ENCODE assay signal across 14 cellular contexts in the genomic region with DNA sequence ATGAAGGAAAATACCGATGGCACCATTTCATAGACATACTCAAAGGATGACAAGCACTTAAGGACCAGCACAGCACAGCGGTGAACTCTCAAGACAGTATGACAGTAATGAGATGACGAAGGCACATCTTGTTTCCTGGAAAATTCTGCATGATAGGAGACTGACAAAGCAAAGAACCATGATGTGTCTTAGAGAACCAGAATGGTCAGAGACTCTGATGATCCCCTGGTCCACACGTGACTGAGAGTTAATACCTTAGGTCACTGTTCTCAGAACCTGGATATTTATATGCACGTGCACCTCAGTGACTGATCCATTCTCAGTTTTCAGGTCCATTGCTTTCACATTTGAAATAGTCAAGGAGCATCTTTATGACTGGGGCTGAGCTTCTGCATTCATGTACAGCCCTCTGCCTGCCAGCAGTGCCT. TPM values are rescaled to one million over a fixed set of nuclear protein-coding genes. Genes with fewer than 3 reads are reported as not detected.
DNase-seq lines count a peak whose midpoint lies in the region; ATAC-seq and TF ChIP-seq lines count a peak whose summit lies in the region.
"Had no signal": no experiment of that assay in that cellular context is flagged by ENCODE, and none has a peak within 500 bp of the region (broad histone marks: within the 10 kb centered on the region; RNA-seq: fewer than 3 reads in every experiment).

No MANE protein-coding gene starts in this region.

- H3K4me3 Mint-ChIP-seq in natural killer cell (peak overlapping the region; percentile 4), WTC11 (no peak overlapping the region)
- H3K4me3 Mint-ChIP-seq: neural progenitor cell had no signal

- H3K27me3 ChIP-seq in ovary: no peaks in the 10 kb centered on the region
- H3K27me3 ChIP-seq: neural progenitor cell had no signal

- H3K4me1 Mint-ChIP-seq in natural killer cell (peaks cover 44 to 50% of the 10 kb centered on the region in 2 donors), WTC11 (0 out of 2 replicates have a peak, but pooled peaks cover 5% of the 10 kb centered on the region)
- H3K4me1 Mint-ChIP-seq: neural progenitor cell had no signal

- DNase-seq in natural killer cell (no peak), ovary (no peak), WTC11 (ENCODE audit: low spot score) (no peak)
- DNase-seq: DMS 273 treated with DMSO at 0.1 percent for 48 hours; Karpas-422; NCI-H226; stimulated activated CD4-positive, alpha-beta T cell treated with anti-CD3 and anti-CD28 coated beads, Interleukin-15, amount 100 ng/mL, for 24 hours had no signal

- ATAC-seq in GM18907 (IDR thresholded peaks at IDR 0.05; ENCODE audit: unreplicated experiment) (peak; percentile 40), GM21619 (IDR thresholded peaks at IDR 0.05; ENCODE audit: unreplicated experiment) (peak; percentile 48), HG03565 (IDR thresholded peaks at IDR 0.05; ENCODE audit: unreplicated experiment) (peak; percentile 34), natural killer cell (no peak), SK-N-SH treated with all-trans-retinoic acid at 6 μM for 48 hours (no peak), WTC11 (no peak)
- ATAC-seq: Right ventricle myocardium inferior had no signal

- peak overlapping the region; percentile 97 to 98 for H3K27ac Mint-ChIP-seq in natural killer cell
- H3K27ac Mint-ChIP-seq in WTC11: no peak overlapping the region
- H3K27ac Mint-ChIP-seq: neural progenitor cell had no signal

- TF ChIP-seq EP300 in ovary (IDR thresholded peaks at IDR 0.05): no peak

- no peaks in the 10 kb centered on the region for H3K36me3 ChIP-seq in ovary

- no peaks in the 10 kb centered on the region for H3K9me3 ChIP-seq in ovary

- no peak for TF ChIP-seq POLR2A in ovary (IDR thresholded peaks at IDR 0.05)

- no peaks in the 10 kb centered on the region for H3K4me1 ChIP-seq in ovary (ENCODE audit: insufficient read depth)
- H3K4me1 ChIP-seq: neural progenitor cell had no signal

- H3K9me3 Mint-ChIP-seq in natural killer cell (no peaks in the 10 kb centered on the region), WTC11 (no peaks in the 10 kb centered on the region)
- H3K9me3 Mint-ChIP-seq: neural progenitor cell had no signal

- no peak overlapping the region for H3K27ac ChIP-seq in ovary
- H3K27ac ChIP-seq: neural progenitor cell had no signal

- WGBS in ovary, 3 donors: 85 to 92% (median 90%) methylated on average over 5 of the region's 5 CpGs

- POLR2A ChIA-PET in WTC11 (lab: Charles Lee): no interaction called here

- H3K27me3 Mint-ChIP-seq in natural killer cell (ENCODE audit: low read depth in 2 of 2) (no peaks in the 10 kb centered on the region), WTC11 (ENCODE audit: low read depth) (no peaks in the 10 kb centered on the region)

- intact Hi-C loops in natural killer cell (cut with micrococcal nuclease): no loop called here
- intact Hi-C loops in ovary (cut with DNase I): no loop called here

- TF ChIP-seq CTCF in natural killer cell (IDR thresholded peaks at IDR 0.05) (no peak), ovary (IDR thresholded peaks at IDR 0.05) (no peak), WTC11 (IDR thresholded peaks at IDR 0.05) (no peak)

- no peak overlapping the region for H3K4me3 ChIP-seq in ovary
- H3K4me3 ChIP-seq: neural progenitor cell had no signal

- CTCF ChIA-PET in WTC11 (lab: Charles Lee): interaction anchor here (3.1 kb wide), 1 partner anchor 20 kb away, joined by 11 read pairs; no protein-coding TSS in a partner anchor

- H3K36me3 Mint-ChIP-seq in natural killer cell (no peaks in the 10 kb centered on the region), WTC11 (peaks cover 8% of the 10 kb centered on the region; the same call in 1 of the 2 replicates)

TF ChIP-seq in SK-N-SH treated with all-trans-retinoic acid at 6 μM for 48 hours, 23 proteins besides CTCF, POLR2A, EP300 and RAD21 (continues in another document):
- TF ChIP-seq ZNF8 (CRISPR knock-in tag; IDR thresholded peaks at IDR 0.05) (no peak), BACH2 (CRISPR knock-in tag; IDR thresholded peaks at IDR 0.05; ENCODE audit: borderline replicate concordance) (no peak), OSR1 (CRISPR knock-in tag; IDR thresholded peaks at IDR 0.05) (no peak), ZFP30 (CRISPR knock-in tag; IDR thresholded peaks at IDR 0.05) (no peak), ZNF70 (CRISPR knock-in tag; IDR thresholded peaks at IDR 0.05) (no peak)
- TF ChIP-seq, protein P1, sequence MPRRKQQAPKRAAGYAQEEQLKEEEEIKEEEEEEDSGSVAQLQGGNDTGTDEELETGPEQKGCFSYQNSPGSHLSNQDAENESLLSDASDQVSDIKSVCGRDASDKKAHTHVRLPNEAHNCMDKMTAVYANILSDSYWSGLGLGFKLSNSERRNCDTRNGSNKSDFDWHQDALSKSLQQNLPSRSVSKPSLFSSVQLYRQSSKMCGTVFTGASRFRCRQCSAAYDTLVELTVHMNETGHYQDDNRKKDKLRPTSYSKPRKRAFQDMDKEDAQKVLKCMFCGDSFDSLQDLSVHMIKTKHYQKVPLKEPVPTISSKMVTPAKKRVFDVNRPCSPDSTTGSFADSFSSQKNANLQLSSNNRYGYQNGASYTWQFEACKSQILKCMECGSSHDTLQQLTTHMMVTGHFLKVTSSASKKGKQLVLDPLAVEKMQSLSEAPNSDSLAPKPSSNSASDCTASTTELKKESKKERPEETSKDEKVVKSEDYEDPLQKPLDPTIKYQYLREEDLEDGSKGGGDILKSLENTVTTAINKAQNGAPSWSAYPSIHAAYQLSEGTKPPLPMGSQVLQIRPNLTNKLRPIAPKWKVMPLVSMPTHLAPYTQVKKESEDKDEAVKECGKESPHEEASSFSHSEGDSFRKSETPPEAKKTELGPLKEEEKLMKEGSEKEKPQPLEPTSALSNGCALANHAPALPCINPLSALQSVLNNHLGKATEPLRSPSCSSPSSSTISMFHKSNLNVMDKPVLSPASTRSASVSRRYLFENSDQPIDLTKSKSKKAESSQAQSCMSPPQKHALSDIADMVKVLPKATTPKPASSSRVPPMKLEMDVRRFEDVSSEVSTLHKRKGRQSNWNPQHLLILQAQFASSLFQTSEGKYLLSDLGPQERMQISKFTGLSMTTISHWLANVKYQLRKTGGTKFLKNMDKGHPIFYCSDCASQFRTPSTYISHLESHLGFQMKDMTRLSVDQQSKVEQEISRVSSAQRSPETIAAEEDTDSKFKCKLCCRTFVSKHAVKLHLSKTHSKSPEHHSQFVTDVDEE (CRISPR knock-in tag; IDR thresholded peaks at IDR 0.05): no peak

TF ChIP-seq in WTC11, 78 proteins besides CTCF, POLR2A, EP300 and RAD21 (continues in another document):
- no peak for TF ChIP-seq TEAD4 (CRISPR knock-in tag; IDR thresholded peaks at IDR 0.05)
- TF ChIP-seq, protein P2, sequence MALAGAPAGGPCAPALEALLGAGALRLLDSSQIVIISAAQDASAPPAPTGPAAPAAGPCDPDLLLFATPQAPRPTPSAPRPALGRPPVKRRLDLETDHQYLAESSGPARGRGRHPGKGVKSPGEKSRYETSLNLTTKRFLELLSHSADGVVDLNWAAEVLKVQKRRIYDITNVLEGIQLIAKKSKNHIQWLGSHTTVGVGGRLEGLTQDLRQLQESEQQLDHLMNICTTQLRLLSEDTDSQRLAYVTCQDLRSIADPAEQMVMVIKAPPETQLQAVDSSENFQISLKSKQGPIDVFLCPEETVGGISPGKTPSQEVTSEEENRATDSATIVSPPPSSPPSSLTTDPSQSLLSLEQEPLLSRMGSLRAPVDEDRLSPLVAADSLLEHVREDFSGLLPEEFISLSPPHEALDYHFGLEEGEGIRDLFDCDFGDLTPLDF (CRISPR knock-in tag; IDR thresholded peaks at IDR 0.05): no peak
- TF ChIP-seq FOXP1 (CRISPR knock-in tag; IDR thresholded peaks at IDR 0.05; ENCODE audit: borderline replicate concordance): no peak
- TF ChIP-seq, protein P3, sequence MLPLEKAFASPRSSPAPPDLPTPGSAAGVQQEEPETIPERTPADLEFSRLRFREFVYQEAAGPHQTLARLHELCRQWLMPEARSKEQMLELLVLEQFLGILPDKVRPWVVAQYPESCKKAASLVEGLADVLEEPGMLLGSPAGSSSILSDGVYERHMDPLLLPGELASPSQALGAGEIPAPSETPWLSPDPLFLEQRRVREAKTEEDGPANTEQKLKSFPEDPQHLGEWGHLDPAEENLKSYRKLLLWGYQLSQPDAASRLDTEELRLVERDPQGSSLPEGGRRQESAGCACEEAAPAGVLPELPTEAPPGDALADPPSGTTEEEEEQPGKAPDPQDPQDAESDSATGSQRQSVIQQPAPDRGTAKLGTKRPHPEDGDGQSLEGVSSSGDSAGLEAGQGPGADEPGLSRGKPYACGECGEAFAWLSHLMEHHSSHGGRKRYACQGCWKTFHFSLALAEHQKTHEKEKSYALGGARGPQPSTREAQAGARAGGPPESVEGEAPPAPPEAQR (CRISPR knock-in tag; IDR thresholded peaks at IDR 0.05): no peak
- no peak for TF ChIP-seq GTF2I (CRISPR knock-in tag; conservative IDR thresholded peaks at IDR 0.05)
- TF ChIP-seq ZBTB21 (CRISPR knock-in tag; IDR thresholded peaks at IDR 0.05; ENCODE audit: borderline replicate concordance): no peak
- TF ChIP-seq FOXJ3 (CRISPR knock-in tag; IDR thresholded peaks at IDR 0.05; ENCODE audit: borderline replicate concordance): no peak
- TF ChIP-seq IRF2 (CRISPR knock-in tag; IDR thresholded peaks at IDR 0.05; ENCODE audit: borderline replicate concordance, low read depth): no peak

RNA-seq across cellular contexts. Expression of a gene that starts 35.3 kb away (rescaled TPM):
- total RNA-seq in natural killer cell (1 to 10 TPM; 5.1 to 7.1 (median 5.7) TPM), ovary (not detected), WTC11 (2021) (0.04 to 0.27 TPM in 2 of 3 replicates, not detected in the other)
- polyA plus RNA-seq in ovary: not detected
- total RNA-seq: fibroblast of lung, Right ventricle myocardium inferior had no signal

RNA-seq across cellular contexts. Expression of a gene that starts 41.1 kb away (rescaled TPM):
- total RNA-seq in natural killer cell (100 to 1,000 TPM; 161 to 180 (median 163) TPM), ovary (10 to 100 TPM; 41.0 to 71.5 (median 68.6) TPM), WTC11 (2021) (112 to 121 TPM (median 119 TPM) in 3 replicates)
- 100 to 1,000 TPM in 1 of 2 donors, 10 to 100 TPM in 1; 50.6 to 100 TPM for polyA plus RNA-seq in ovary

Comparison
In these comparisons a context has a peak if more than half of its experiments do, and no peak if none do; other contexts are left out.
1. ATAC-seq: peak in GM18907 (single experiment), GM21619 (single experiment) and HG03565 (single experiment); none in natural killer cell (0 of 3), SK-N-SH treated with all-trans-retinoic acid at 6 μM for 48 hours (single experiment) and WTC11 (single experiment).